ENCODE assay signal across 1 cellular context in the genomic region with DNA sequence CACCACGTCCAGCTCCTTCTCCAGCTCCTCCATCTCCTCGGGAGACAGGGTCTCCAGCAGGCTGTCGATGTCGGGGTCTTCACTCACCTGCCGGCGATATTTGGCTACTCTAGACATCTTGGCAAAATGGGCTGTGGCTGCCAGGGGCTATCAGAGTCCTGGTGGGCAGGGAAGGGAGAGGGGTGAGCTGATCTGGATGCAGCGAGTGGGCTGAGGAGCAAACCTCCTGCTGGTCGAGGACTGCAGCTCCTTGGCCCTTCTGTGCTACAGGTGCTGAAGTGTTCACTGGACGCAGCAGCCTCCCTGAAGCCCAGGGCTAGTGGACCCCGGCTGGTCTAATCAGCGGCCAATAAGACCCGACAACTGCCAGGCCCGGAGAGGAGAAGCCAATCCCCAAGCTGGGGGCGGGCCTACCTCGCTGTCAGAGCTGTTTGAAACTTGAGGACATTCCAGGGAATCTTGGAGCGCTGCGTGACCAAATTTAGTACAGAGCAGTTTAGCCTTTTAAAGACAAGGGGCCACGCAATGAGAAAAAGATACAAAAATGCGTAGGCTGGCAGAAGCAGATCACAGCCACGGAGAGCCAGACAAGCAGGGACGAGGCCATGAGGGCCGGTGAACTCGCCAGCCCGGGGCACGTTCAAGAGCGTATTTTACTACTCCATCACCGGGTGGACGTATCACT.
TF ChIP-seq lines count a peak whose summit lies in the region.

A gene (minus strand): TSS at position 325 of the 685 bp plus-strand sequence. CDS start 208 bp downstream, at position 117.

TF ChIP-seq in HepG2, 621 proteins besides CTCF, POLR2A, EP300 and RAD21 (continued from another document):
- TF ChIP-seq ZNF713 (CRISPR knock-in tag; IDR thresholded peaks at IDR 0.05) (no peak), ZNF776 (CRISPR knock-in tag; IDR thresholded peaks at IDR 0.05) (no peak), BCL6 (CRISPR knock-in tag; IDR thresholded peaks at IDR 0.05) (no peak), KDM1A (CRISPR knock-in tag; IDR thresholded peaks at IDR 0.05) (no peak), ZNF234 (CRISPR knock-in tag; conservative IDR thresholded peaks at IDR 0.05) (no peak), ZNF10 (CRISPR knock-in tag; IDR thresholded peaks at IDR 0.05; ENCODE audit: borderline replicate concordance, low read depth) (no peak), RARG (CRISPR knock-in tag; IDR thresholded peaks at IDR 0.05; ENCODE audit: low read depth) (no peak), CBFB (CRISPR knock-in tag; IDR thresholded peaks at IDR 0.05) (no peak), TCF12 (IDR thresholded peaks at IDR 0.05) (no peak), TCF12 (CRISPR knock-in tag; IDR thresholded peaks at IDR 0.05) (no peak), ZNF124 (CRISPR knock-in tag; IDR thresholded peaks at IDR 0.05) (no peak), GATA4 (IDR thresholded peaks at IDR 0.05; ENCODE audit: borderline replicate concordance, low read depth) (no peak), RCOR2 (CRISPR knock-in tag; IDR thresholded peaks at IDR 0.05) (no peak), SP2 (CRISPR knock-in tag; IDR thresholded peaks at IDR 0.05) (peak; percentile 83), TEAD3 (CRISPR knock-in tag; optimal IDR thresholded peaks at IDR 0.05; ENCODE audit: borderline replicate concordance) (peak; percentile 73), ASH2L (IDR thresholded peaks at IDR 0.05; ENCODE audit: insufficient read length, low read depth, low read length) (peak; percentile 30), SCMH1 (CRISPR knock-in tag; IDR thresholded peaks at IDR 0.05; ENCODE audit: borderline replicate concordance) (no peak), FOXJ3 (CRISPR knock-in tag; IDR thresholded peaks at IDR 0.05; ENCODE audit: borderline replicate concordance) (no peak), NRL (CRISPR knock-in tag; IDR thresholded peaks at IDR 0.05; ENCODE audit: borderline replicate concordance) (peak; percentile 44; the same call in 1 of the 2 replicates), ZNF138 (CRISPR knock-in tag; IDR thresholded peaks at IDR 0.05; ENCODE audit: low read depth) (no peak), GZF1 (CRISPR knock-in tag; IDR thresholded peaks at IDR 0.05) (no peak), PHF21A (CRISPR knock-in tag; IDR thresholded peaks at IDR 0.05) (0 out of 2 replicates have a peak, but pooled peaks have one; percentile 27), ZNF180 (CRISPR knock-in tag; IDR thresholded peaks at IDR 0.05; ENCODE audit: borderline replicate concordance, low read depth) (no peak), ZNF543 (CRISPR knock-in tag; IDR thresholded peaks at IDR 0.05) (peak; percentile 90; the same call in 1 of the 2 replicates), NFYB (CRISPR knock-in tag; IDR thresholded peaks at IDR 0.05) (peak; percentile 81), MBNL3 (CRISPR knock-in tag; conservative IDR thresholded peaks at IDR 0.05) (no peak), GATAD1 (CRISPR knock-in tag; IDR thresholded peaks at IDR 0.05) (no peak), SMARCC2 (IDR thresholded peaks at IDR 0.05) (no peak), ZNF879 (CRISPR knock-in tag; IDR thresholded peaks at IDR 0.05) (no peak), NCOA2 (CRISPR knock-in tag; IDR thresholded peaks at IDR 0.05) (no peak), SAP130 (CRISPR knock-in tag; IDR thresholded peaks at IDR 0.05; ENCODE audit: low read depth) (peak; percentile 36; the same call in 1 of the 2 replicates), ZNF251 (CRISPR knock-in tag; IDR thresholded peaks at IDR 0.05) (no peak), ZNF20 (CRISPR knock-in tag; IDR thresholded peaks at IDR 0.05) (no peak), DNMT3B (CRISPR knock-in tag; conservative IDR thresholded peaks at IDR 0.05) (no peak), TBX2 (CRISPR knock-in tag; IDR thresholded peaks at IDR 0.05; ENCODE audit: borderline replicate concordance) (0 out of 2 replicates have a peak, but pooled peaks have one; percentile 24), ZNF652 (CRISPR knock-in tag; IDR thresholded peaks at IDR 0.05; ENCODE audit: borderline replicate concordance, low read depth) (no peak)
- TF ChIP-seq, protein P1, sequence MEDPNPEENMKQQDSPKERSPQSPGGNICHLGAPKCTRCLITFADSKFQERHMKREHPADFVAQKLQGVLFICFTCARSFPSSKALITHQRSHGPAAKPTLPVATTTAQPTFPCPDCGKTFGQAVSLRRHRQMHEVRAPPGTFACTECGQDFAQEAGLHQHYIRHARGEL (CRISPR knock-in tag; IDR thresholded peaks at IDR 0.05), result no peak
- TF ChIP-seq, protein P2, sequence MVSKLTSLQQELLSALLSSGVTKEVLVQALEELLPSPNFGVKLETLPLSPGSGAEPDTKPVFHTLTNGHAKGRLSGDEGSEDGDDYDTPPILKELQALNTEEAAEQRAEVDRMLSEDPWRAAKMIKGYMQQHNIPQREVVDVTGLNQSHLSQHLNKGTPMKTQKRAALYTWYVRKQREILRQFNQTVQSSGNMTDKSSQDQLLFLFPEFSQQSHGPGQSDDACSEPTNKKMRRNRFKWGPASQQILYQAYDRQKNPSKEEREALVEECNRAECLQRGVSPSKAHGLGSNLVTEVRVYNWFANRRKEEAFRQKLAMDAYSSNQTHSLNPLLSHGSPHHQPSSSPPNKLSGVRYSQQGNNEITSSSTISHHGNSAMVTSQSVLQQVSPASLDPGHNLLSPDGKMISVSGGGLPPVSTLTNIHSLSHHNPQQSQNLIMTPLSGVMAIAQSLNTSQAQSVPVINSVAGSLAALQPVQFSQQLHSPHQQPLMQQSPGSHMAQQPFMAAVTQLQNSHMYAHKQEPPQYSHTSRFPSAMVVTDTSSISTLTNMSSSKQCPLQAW (CRISPR knock-in tag; IDR thresholded peaks at IDR 0.05), result no peak
- TF ChIP-seq, protein P3, sequence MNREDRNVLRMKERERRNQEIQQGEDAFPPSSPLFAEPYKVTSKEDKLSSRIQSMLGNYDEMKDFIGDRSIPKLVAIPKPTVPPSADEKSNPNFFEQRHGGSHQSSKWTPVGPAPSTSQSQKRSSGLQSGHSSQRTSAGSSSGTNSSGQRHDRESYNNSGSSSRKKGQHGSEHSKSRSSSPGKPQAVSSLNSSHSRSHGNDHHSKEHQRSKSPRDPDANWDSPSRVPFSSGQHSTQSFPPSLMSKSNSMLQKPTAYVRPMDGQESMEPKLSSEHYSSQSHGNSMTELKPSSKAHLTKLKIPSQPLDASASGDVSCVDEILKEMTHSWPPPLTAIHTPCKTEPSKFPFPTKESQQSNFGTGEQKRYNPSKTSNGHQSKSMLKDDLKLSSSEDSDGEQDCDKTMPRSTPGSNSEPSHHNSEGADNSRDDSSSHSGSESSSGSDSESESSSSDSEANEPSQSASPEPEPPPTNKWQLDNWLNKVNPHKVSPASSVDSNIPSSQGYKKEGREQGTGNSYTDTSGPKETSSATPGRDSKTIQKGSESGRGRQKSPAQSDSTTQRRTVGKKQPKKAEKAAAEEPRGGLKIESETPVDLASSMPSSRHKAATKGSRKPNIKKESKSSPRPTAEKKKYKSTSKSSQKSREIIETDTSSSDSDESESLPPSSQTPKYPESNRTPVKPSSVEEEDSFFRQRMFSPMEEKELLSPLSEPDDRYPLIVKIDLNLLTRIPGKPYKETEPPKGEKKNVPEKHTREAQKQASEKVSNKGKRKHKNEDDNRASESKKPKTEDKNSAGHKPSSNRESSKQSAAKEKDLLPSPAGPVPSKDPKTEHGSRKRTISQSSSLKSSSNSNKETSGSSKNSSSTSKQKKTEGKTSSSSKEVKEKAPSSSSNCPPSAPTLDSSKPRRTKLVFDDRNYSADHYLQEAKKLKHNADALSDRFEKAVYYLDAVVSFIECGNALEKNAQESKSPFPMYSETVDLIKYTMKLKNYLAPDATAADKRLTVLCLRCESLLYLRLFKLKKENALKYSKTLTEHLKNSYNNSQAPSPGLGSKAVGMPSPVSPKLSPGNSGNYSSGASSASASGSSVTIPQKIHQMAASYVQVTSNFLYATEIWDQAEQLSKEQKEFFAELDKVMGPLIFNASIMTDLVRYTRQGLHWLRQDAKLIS (CRISPR knock-in tag; IDR thresholded peaks at IDR 0.05), result no peak
- TF ChIP-seq, protein P4, sequence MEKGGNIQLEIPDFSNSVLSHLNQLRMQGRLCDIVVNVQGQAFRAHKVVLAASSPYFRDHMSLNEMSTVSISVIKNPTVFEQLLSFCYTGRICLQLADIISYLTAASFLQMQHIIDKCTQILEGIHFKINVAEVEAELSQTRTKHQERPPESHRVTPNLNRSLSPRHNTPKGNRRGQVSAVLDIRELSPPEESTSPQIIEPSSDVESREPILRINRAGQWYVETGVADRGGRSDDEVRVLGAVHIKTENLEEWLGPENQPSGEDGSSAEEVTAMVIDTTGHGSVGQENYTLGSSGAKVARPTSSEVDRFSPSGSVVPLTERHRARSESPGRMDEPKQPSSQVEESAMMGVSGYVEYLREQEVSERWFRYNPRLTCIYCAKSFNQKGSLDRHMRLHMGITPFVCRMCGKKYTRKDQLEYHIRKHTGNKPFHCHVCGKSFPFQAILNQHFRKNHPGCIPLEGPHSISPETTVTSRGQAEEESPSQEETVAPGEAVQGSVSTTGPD (CRISPR knock-in tag; IDR thresholded peaks at IDR 0.05), result no peak
- TF ChIP-seq, protein P5, sequence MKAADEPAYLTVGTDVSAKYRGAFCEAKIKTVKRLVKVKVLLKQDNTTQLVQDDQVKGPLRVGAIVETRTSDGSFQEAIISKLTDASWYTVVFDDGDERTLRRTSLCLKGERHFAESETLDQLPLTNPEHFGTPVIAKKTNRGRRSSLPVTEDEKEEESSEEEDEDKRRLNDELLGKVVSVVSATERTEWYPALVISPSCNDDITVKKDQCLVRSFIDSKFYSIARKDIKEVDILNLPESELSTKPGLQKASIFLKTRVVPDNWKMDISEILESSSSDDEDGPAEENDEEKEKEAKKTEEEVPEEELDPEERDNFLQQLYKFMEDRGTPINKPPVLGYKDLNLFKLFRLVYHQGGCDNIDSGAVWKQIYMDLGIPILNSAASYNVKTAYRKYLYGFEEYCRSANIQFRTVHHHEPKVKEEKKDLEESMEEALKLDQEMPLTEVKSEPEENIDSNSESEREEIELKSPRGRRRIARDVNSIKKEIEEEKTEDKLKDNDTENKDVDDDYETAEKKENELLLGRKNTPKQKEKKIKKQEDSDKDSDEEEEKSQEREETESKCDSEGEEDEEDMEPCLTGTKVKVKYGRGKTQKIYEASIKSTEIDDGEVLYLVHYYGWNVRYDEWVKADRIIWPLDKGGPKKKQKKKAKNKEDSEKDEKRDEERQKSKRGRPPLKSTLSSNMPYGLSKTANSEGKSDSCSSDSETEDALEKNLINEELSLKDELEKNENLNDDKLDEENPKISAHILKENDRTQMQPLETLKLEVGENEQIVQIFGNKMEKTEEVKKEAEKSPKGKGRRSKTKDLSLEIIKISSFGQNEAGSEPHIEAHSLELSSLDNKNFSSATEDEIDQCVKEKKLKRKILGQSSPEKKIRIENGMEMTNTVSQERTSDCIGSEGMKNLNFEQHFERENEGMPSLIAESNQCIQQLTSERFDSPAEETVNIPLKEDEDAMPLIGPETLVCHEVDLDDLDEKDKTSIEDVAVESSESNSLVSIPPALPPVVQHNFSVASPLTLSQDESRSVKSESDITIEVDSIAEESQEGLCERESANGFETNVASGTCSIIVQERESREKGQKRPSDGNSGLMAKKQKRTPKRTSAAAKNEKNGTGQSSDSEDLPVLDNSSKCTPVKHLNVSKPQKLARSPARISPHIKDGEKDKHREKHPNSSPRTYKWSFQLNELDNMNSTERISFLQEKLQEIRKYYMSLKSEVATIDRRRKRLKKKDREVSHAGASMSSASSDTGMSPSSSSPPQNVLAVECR (CRISPR knock-in tag; IDR thresholded peaks at IDR 0.05; ENCODE audit: borderline replicate concordance), result peak; percentile 44; the same call in 1 of the 2 replicates
- TF ChIP-seq, protein P6, sequence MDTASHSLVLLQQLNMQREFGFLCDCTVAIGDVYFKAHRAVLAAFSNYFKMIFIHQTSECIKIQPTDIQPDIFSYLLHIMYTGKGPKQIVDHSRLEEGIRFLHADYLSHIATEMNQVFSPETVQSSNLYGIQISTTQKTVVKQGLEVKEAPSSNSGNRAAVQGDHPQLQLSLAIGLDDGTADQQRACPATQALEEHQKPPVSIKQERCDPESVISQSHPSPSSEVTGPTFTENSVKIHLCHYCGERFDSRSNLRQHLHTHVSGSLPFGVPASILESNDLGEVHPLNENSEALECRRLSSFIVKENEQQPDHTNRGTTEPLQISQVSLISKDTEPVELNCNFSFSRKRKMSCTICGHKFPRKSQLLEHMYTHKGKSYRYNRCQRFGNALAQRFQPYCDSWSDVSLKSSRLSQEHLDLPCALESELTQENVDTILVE (CRISPR knock-in tag; IDR thresholded peaks at IDR 0.05), result no peak
- TF ChIP-seq, protein P7, sequence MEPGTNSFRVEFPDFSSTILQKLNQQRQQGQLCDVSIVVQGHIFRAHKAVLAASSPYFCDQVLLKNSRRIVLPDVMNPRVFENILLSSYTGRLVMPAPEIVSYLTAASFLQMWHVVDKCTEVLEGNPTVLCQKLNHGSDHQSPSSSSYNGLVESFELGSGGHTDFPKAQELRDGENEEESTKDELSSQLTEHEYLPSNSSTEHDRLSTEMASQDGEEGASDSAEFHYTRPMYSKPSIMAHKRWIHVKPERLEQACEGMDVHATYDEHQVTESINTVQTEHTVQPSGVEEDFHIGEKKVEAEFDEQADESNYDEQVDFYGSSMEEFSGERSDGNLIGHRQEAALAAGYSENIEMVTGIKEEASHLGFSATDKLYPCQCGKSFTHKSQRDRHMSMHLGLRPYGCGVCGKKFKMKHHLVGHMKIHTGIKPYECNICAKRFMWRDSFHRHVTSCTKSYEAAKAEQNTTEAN (CRISPR knock-in tag; conservative IDR thresholded peaks at IDR 0.05), result no peak
- TF ChIP-seq, protein P8, sequence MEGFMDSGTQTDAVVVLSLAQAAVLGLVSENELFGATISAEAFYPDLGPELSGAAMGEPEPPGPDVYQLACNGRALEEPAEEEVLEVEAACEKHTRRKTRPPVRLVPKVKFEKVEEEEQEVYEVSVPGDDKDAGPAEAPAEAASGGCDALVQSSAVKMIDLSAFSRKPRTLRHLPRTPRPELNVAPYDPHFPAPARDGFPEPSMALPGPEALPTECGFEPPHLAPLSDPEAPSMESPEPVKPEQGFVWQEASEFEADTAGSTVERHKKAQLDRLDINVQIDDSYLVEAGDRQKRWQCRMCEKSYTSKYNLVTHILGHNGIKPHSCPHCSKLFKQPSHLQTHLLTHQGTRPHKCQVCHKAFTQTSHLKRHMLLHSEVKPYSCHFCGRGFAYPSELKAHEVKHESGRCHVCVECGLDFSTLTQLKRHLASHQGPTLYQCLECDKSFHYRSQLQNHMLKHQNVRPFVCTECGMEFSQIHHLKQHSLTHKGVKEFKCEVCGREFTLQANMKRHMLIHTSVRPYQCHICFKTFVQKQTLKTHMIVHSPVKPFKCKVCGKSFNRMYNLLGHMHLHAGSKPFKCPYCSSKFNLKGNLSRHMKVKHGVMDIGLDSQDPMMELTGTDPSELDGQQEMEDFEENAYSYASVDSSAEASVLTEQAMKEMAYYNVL (CRISPR knock-in tag; IDR thresholded peaks at IDR 0.05; ENCODE audit: borderline replicate concordance), result no peak
